ENCODE assay signal across 17 cellular contexts in genomic region chr4:7963691-7964090, GRCh38. TPM values are rescaled to one million over a fixed set of nuclear protein-coding genes. Genes with fewer than 3 reads are reported as not detected.
DNase-seq lines count a peak whose midpoint lies in the region; ATAC-seq, FAIRE-seq and TF ChIP-seq lines count a peak whose summit lies in the region.
"Had no signal": no experiment of that assay in that cellular context is flagged by ENCODE, and none has a peak within 500 bp of the region (broad histone marks: within the 10 kb centered on the region; RNA-seq: fewer than 3 reads in every experiment).

No MANE protein-coding gene starts in this region.

- H3K36me3 ChIP-seq in BLaER1: no peaks in the 10 kb centered on the region

- no peaks in the 10 kb centered on the region for H3K27me3 ChIP-seq in BLaER1

- H3K4me1 ChIP-seq in BLaER1: peaks cover 83% of the 10 kb centered on the region

- H3K4me3 Mint-ChIP-seq in Calu3 (ENCODE audit: low read depth, unreplicated experiment): no peak overlapping the region
- H3K4me3 Mint-ChIP-seq in activated T-helper 17 cell treated with anti-CD3 and anti-CD28 coated beads, Interleukin-2, amount 50 U/mL, for 72 hours: peak overlapping the region; percentile 32
- no peak overlapping the region for H3K4me3 Mint-ChIP-seq in natural killer cell treated with Interleukin-12 subunit alpha and Interleukin-12 subunit beta and Interleukin-15 and Interleukin-18, amount 100 ng/mL, for 72 hours
- H3K4me3 Mint-ChIP-seq: B cell had no signal

- no peak for TF ChIP-seq POLR2A in H54 (IDR thresholded peaks at IDR 0.05; ENCODE audit: low read depth, low read length)

- CTCF ChIA-PET in Calu3 (lab: Charles Lee): no interaction called here

- H3K9ac ChIP-seq in BLaER1: no peak overlapping the region
- H3K9ac ChIP-seq: KMS-11 had no signal

- intact Hi-C loops in Calu3 (cut with micrococcal nuclease; ENCODE audit: unreplicated experiment): no loop called here

- peaks cover 13% of the 10 kb centered on the region; the same call in 1 of the 2 replicates for H4K20me1 ChIP-seq in BLaER1

- no peaks in the 10 kb centered on the region for H3K27me3 Mint-ChIP-seq in Calu3 (ENCODE audit: unreplicated experiment)
- no peaks in the 10 kb centered on the region for H3K27me3 Mint-ChIP-seq in activated T-helper 17 cell treated with anti-CD3 and anti-CD28 coated beads, Interleukin-2, amount 50 U/mL, for 72 hours
- peaks cover 0 to 10% of the 10 kb centered on the region in 2 donors for H3K27me3 Mint-ChIP-seq in natural killer cell treated with Interleukin-12 subunit alpha and Interleukin-12 subunit beta and Interleukin-15 and Interleukin-18, amount 100 ng/mL, for 72 hours

- peak overlapping the region; percentile 85 for H3K27ac Mint-ChIP-seq in Calu3 (ENCODE audit: unreplicated experiment)
- peak overlapping the region; percentile 49 for H3K27ac Mint-ChIP-seq in activated T-helper 17 cell treated with anti-CD3 and anti-CD28 coated beads, Interleukin-2, amount 50 U/mL, for 72 hours
- peak overlapping the region in 1 of 2 donors; percentile 76 for H3K27ac Mint-ChIP-seq in natural killer cell treated with Interleukin-12 subunit alpha and Interleukin-12 subunit beta and Interleukin-15 and Interleukin-18, amount 100 ng/mL, for 72 hours
- H3K27ac Mint-ChIP-seq: B cell had no signal

- H3K27ac ChIP-seq in BLaER1: no peak overlapping the region
- H3K27ac ChIP-seq: KMS-11 had no signal

- H3K9me3 Mint-ChIP-seq in Calu3 (ENCODE audit: low read depth, unreplicated experiment): no peaks in the 10 kb centered on the region
- no peaks in the 10 kb centered on the region for H3K9me3 Mint-ChIP-seq in activated T-helper 17 cell treated with anti-CD3 and anti-CD28 coated beads, Interleukin-2, amount 50 U/mL, for 72 hours
- no peaks in the 10 kb centered on the region for H3K9me3 Mint-ChIP-seq in natural killer cell treated with Interleukin-12 subunit alpha and Interleukin-12 subunit beta and Interleukin-15 and Interleukin-18, amount 100 ng/mL, for 72 hours

- H3K4me2 ChIP-seq in BLaER1: peak overlapping the region; percentile 66
- H3K4me2 ChIP-seq: KMS-11 had no signal

- no TSS peak for BruUV-seq in Calu3 (replicated peaks; lab: Mats Ljungman, UMichigan)

- peaks cover 51% of the 10 kb centered on the region for H3K4me1 Mint-ChIP-seq in Calu3 (ENCODE audit: low read depth, unreplicated experiment)
- H3K4me1 Mint-ChIP-seq in activated T-helper 17 cell treated with anti-CD3 and anti-CD28 coated beads, Interleukin-2, amount 50 U/mL, for 72 hours: peaks cover 27% of the 10 kb centered on the region
- H3K4me1 Mint-ChIP-seq in natural killer cell treated with Interleukin-12 subunit alpha and Interleukin-12 subunit beta and Interleukin-15 and Interleukin-18, amount 100 ng/mL, for 72 hours (ENCODE audit: low read depth in 2 of 2): peaks cover 58 to 65% of the 10 kb centered on the region in 2 donors

- DNase-seq in Calu3 (no peak), H54 (ENCODE audit: insufficient read length, low spot score) (no peak), cerebellum (ENCODE audit: low spot score) (no peak), NCI-H446 treated with DMSO at 0.1 percent for 48 hours (lab: John Stamatoyannopoulos, UW) (no peak)
- DNase-seq in natural killer cell treated with Interleukin-12 subunit alpha and Interleukin-12 subunit beta and Interleukin-15 and Interleukin-18, amount 100 ng/mL, for 72 hours (ENCODE audit: low spot score): peak; percentile 23
- DNase-seq: DMS 273 treated with DMSO at 0.1 percent for 48 hours; NCI-H1092; NCI-H1694; NCI-H2107; NCI-H226; NCI-H526 treated with DMSO at 0.1 percent for 48 hours; NK-92 treated with Interleukin-12 subunit alpha and Interleukin-12 subunit beta, amount 100 ng/mL, for 24 hours had no signal

- H3K9me3 ChIP-seq in BLaER1: no peaks in the 10 kb centered on the region

- TF ChIP-seq CTCF in Calu3 (IDR thresholded peaks at IDR 0.05; ENCODE audit: unreplicated experiment): no peak

- no peak for ATAC-seq in activated T-helper 17 cell treated with anti-CD3 and anti-CD28 coated beads, Interleukin-2, amount 50 U/mL, for 72 hours (replicated peaks)
- ATAC-seq in natural killer cell treated with Interleukin-12 subunit alpha and Interleukin-12 subunit beta and Interleukin-15 and Interleukin-18, amount 100 ng/mL, for 72 hours: no peak

- H3K4me3 ChIP-seq in BLaER1: no peak overlapping the region

- peaks cover 14% of the 10 kb centered on the region for H3K36me3 Mint-ChIP-seq in Calu3 (ENCODE audit: insufficient read depth, unreplicated experiment)
- peaks cover 7% of the 10 kb centered on the region for H3K36me3 Mint-ChIP-seq in activated T-helper 17 cell treated with anti-CD3 and anti-CD28 coated beads, Interleukin-2, amount 50 U/mL, for 72 hours (ENCODE audit: low read depth)
- H3K36me3 Mint-ChIP-seq in natural killer cell treated with Interleukin-12 subunit alpha and Interleukin-12 subunit beta and Interleukin-15 and Interleukin-18, amount 100 ng/mL, for 72 hours: no peaks in the 10 kb centered on the region

- FAIRE-seq in H54 (lab: Jason Lieb, UNC): no peak
- FAIRE-seq: H1 had no signal

RNA-seq across cellular contexts. Expression of gene AFAP1, which starts 24.0 kb away (rescaled TPM):
- total RNA-seq in Calu3 (2022) (37.9 and 40.1 TPM in 2 replicates), cerebellum (74.6 TPM)
- 10 to 100 TPM; 20.1 to 29.8 TPM for total RNA-seq in activated T-helper 17 cell treated with anti-CD3 and anti-CD28 coated beads, Interleukin-2, amount 50 U/mL, for 72 hours
- 1 to 10 TPM; 7.2 to 9.1 TPM for total RNA-seq in natural killer cell treated with Interleukin-12 subunit alpha and Interleukin-12 subunit beta and Interleukin-15 and Interleukin-18, amount 100 ng/mL, for 72 hours
